ENCODE assay signal across 2 cellular contexts in the genomic region with DNA sequence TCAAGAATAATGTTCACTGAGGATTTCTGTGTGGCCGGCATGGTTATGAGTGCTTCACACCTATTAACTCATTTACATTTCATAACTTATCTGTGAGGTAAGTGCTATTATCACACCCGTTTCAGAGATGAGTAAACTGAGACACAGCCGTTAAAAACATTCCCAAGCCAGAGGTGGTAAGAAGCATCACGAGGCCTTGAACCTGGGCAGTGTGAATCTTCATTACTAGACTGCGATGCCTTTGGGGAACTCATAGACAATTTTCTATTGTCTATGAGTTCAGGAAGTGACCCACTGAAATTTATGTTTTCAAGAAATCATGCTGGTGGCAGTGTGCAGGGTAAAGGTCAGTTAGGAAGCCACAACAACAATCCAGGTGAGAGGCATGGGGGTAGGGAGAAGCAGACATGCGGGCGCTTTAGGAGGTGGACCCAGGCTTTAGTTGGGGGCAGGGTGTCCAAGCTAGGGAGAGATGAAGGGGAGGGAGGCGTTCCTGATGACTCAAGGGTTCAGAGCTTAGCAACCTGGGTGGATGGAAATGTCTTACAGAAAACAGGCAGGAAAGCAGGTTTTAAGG.
TF ChIP-seq lines count a peak whose summit lies in the region.

No MANE protein-coding gene starts in this region.

TF ChIP-seq in GM12878, 131 proteins besides CTCF, POLR2A, EP300 and RAD21 (continued from another document and continues in another):
- TF ChIP-seq, protein P1, sequence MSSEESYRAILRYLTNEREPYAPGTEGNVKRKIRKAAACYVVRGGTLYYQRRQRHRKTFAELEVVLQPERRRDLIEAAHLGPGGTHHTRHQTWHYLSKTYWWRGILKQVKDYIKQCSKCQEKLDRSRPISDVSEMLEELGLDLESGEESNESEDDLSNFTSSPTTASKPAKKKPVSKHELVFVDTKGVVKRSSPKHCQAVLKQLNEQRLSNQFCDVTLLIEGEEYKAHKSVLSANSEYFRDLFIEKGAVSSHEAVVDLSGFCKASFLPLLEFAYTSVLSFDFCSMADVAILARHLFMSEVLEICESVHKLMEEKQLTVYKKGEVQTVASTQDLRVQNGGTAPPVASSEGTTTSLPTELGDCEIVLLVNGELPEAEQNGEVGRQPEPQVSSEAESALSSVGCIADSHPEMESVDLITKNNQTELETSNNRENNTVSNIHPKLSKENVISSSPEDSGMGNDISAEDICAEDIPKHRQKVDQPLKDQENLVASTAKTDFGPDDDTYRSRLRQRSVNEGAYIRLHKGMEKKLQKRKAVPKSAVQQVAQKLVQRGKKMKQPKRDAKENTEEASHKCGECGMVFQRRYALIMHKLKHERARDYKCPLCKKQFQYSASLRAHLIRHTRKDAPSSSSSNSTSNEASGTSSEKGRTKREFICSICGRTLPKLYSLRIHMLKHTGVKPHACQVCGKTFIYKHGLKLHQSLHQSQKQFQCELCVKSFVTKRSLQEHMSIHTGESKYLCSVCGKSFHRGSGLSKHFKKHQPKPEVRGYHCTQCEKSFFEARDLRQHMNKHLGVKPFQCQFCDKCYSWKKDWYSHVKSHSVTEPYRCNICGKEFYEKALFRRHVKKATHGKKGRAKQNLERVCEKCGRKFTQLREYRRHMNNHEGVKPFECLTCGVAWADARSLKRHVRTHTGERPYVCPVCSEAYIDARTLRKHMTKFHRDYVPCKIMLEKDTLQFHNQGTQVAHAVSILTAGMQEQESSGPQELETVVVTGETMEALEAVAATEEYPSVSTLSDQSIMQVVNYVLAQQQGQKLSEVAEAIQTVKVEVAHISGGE (CRISPR knock-in tag; IDR thresholded peaks at IDR 0.05) = no peak
- TF ChIP-seq SIX5 (IDR thresholded peaks at IDR 0.05; ENCODE audit: low read depth, low read length, severe bottlenecking) = no peak
- TF ChIP-seq RCOR1 (conservative IDR thresholded peaks at IDR 0.05; ENCODE audit: low read depth, low read length) = no peak
- TF ChIP-seq, protein P2, sequence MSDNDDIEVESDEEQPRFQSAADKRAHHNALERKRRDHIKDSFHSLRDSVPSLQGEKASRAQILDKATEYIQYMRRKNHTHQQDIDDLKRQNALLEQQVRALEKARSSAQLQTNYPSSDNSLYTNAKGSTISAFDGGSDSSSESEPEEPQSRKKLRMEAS (IDR thresholded peaks at IDR 0.05; ENCODE audit: low read depth, low read length) = no peak
- peak in 1 of 2 experiments; percentile 27; a peak in 1 of 4 replicates for TF ChIP-seq BHLHE40 (IDR thresholded peaks at IDR 0.05; ENCODE audit: borderline replicate concordance in 1 of 2, low read depth in 2 of 2, low read length in 1 of 2)
- TF ChIP-seq CHD2 (IDR thresholded peaks at IDR 0.05; ENCODE audit: borderline replicate concordance, low read depth, low read length) = 0 out of 2 replicates have a peak, but pooled peaks have one; percentile 21
- no peak for TF ChIP-seq CBX5 (IDR thresholded peaks at IDR 0.05; ENCODE audit: low read depth)
- no peak for TF ChIP-seq EED (IDR thresholded peaks at IDR 0.05; ENCODE audit: low read depth)
- TF ChIP-seq ZNF622 (IDR thresholded peaks at IDR 0.05) = no peak
- TF ChIP-seq ZNF217 (IDR thresholded peaks at IDR 0.05) = peak; percentile 95
- no peak for TF ChIP-seq CHD1 (IDR thresholded peaks at IDR 0.05; ENCODE audit: low read depth, low read length)
- TF ChIP-seq TBL1XR1 (IDR thresholded peaks at IDR 0.05; ENCODE audit: low read depth, low read length) = no peak
- TF ChIP-seq IKZF2 (IDR thresholded peaks at IDR 0.05) = peak; percentile 93 to 94
- no peak for TF ChIP-seq HDGF (IDR thresholded peaks at IDR 0.05)
- no peak for TF ChIP-seq CREB1 (IDR thresholded peaks at IDR 0.05; ENCODE audit: low read depth)
- TF ChIP-seq GABPA (IDR thresholded peaks at IDR 0.05; ENCODE audit: low read depth) = no peak
- no peak for TF ChIP-seq BCL11A (IDR thresholded peaks at IDR 0.05; ENCODE audit: low read depth, low read length)
- no peak for TF ChIP-seq RELA (IDR thresholded peaks at IDR 0.05; ENCODE audit: borderline replicate concordance, partially characterized antibody)
- TF ChIP-seq HDAC2 (IDR thresholded peaks at IDR 0.05) = no peak
- TF ChIP-seq, protein P3, sequence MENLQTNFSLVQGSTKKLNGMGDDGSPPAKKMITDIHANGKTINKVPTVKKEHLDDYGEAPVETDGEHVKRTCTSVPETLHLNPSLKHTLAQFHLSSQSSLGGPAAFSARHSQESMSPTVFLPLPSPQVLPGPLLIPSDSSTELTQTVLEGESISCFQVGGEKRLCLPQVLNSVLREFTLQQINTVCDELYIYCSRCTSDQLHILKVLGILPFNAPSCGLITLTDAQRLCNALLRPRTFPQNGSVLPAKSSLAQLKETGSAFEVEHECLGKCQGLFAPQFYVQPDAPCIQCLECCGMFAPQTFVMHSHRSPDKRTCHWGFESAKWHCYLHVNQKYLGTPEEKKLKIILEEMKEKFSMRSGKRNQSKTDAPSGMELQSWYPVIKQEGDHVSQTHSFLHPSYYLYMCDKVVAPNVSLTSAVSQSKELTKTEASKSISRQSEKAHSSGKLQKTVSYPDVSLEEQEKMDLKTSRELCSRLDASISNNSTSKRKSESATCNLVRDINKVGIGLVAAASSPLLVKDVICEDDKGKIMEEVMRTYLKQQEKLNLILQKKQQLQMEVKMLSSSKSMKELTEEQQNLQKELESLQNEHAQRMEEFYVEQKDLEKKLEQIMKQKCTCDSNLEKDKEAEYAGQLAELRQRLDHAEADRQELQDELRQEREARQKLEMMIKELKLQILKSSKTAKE (IDR thresholded peaks at IDR 0.05; ENCODE audit: low read depth, poor library complexity, severe bottlenecking) = peak; percentile 61
- TF ChIP-seq CBFB (IDR thresholded peaks at IDR 0.05; ENCODE audit: low read depth) = no peak
- TF ChIP-seq, protein P4, sequence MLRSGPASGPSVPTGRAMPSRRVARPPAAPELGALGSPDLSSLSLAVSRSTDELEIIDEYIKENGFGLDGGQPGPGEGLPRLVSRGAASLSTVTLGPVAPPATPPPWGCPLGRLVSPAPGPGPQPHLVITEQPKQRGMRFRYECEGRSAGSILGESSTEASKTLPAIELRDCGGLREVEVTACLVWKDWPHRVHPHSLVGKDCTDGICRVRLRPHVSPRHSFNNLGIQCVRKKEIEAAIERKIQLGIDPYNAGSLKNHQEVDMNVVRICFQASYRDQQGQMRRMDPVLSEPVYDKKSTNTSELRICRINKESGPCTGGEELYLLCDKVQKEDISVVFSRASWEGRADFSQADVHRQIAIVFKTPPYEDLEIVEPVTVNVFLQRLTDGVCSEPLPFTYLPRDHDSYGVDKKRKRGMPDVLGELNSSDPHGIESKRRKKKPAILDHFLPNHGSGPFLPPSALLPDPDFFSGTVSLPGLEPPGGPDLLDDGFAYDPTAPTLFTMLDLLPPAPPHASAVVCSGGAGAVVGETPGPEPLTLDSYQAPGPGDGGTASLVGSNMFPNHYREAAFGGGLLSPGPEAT (IDR thresholded peaks at IDR 0.05; ENCODE audit: low read depth) = peak; percentile 83

TF ChIP-seq in HepG2, 621 proteins besides CTCF, POLR2A, EP300 and RAD21 (continued from another document):
- TF ChIP-seq, protein P5, sequence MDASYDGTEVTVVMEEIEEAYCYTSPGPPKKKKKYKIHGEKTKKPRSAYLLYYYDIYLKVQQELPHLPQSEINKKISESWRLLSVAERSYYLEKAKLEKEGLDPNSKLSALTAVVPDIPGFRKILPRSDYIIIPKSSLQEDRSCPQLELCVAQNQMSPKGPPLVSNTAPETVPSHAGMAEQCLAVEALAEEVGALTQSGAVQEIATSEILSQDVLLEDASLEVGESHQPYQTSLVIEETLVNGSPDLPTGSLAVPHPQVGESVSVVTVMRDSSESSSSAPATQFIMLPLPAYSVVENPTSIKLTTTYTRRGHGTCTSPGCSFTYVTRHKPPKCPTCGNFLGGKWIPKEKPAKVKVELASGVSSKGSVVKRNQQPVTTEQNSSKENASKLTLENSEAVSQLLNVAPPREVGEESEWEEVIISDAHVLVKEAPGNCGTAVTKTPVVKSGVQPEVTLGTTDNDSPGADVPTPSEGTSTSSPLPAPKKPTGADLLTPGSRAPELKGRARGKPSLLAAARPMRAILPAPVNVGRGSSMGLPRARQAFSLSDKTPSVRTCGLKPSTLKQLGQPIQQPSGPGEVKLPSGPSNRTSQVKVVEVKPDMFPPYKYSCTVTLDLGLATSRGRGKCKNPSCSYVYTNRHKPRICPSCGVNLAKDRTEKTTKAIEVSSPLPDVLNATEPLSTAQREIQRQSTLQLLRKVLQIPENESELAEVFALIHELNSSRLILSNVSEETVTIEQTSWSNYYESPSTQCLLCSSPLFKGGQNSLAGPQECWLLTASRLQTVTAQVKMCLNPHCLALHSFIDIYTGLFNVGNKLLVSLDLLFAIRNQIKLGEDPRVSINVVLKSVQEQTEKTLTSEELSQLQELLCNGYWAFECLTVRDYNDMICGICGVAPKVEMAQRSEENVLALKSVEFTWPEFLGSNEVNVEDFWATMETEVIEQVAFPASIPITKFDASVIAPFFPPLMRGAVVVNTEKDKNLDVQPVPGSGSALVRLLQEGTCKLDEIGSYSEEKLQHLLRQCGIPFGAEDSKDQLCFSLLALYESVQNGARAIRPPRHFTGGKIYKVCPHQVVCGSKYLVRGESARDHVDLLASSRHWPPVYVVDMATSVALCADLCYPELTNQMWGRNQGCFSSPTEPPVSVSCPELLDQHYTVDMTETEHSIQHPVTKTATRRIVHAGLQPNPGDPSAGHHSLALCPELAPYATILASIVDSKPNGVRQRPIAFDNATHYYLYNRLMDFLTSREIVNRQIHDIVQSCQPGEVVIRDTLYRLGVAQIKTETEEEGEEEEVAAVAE (CRISPR knock-in tag; IDR thresholded peaks at IDR 0.05; ENCODE audit: borderline replicate concordance) = no peak
- TF ChIP-seq, protein P6, sequence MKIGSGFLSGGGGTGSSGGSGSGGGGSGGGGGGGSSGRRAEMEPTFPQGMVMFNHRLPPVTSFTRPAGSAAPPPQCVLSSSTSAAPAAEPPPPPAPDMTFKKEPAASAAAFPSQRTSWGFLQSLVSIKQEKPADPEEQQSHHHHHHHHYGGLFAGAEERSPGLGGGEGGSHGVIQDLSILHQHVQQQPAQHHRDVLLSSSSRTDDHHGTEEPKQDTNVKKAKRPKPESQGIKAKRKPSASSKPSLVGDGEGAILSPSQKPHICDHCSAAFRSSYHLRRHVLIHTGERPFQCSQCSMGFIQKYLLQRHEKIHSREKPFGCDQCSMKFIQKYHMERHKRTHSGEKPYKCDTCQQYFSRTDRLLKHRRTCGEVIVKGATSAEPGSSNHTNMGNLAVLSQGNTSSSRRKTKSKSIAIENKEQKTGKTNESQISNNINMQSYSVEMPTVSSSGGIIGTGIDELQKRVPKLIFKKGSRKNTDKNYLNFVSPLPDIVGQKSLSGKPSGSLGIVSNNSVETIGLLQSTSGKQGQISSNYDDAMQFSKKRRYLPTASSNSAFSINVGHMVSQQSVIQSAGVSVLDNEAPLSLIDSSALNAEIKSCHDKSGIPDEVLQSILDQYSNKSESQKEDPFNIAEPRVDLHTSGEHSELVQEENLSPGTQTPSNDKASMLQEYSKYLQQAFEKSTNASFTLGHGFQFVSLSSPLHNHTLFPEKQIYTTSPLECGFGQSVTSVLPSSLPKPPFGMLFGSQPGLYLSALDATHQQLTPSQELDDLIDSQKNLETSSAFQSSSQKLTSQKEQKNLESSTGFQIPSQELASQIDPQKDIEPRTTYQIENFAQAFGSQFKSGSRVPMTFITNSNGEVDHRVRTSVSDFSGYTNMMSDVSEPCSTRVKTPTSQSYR (CRISPR knock-in tag; IDR thresholded peaks at IDR 0.05; ENCODE audit: borderline replicate concordance) = peak; percentile 48; the same call in 1 of the 2 replicates
- no peak for TF ChIP-seq FOXA3 (CRISPR knock-in tag; IDR thresholded peaks at IDR 0.05)
- TF ChIP-seq, protein P7, sequence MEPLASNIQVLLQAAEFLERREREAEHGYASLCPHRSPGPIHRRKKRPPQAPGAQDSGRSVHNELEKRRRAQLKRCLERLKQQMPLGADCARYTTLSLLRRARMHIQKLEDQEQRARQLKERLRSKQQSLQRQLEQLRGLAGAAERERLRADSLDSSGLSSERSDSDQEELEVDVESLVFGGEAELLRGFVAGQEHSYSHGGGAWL (CRISPR knock-in tag; IDR thresholded peaks at IDR 0.05) = no peak
- no peak for TF ChIP-seq KLF12 (CRISPR knock-in tag; IDR thresholded peaks at IDR 0.05; ENCODE audit: borderline replicate concordance)
TF ChIP-seq in HepG2: peak in this region for 11.
